Comparison of ENCODE assay signal across 2 cellular contexts in the genomic region with DNA sequence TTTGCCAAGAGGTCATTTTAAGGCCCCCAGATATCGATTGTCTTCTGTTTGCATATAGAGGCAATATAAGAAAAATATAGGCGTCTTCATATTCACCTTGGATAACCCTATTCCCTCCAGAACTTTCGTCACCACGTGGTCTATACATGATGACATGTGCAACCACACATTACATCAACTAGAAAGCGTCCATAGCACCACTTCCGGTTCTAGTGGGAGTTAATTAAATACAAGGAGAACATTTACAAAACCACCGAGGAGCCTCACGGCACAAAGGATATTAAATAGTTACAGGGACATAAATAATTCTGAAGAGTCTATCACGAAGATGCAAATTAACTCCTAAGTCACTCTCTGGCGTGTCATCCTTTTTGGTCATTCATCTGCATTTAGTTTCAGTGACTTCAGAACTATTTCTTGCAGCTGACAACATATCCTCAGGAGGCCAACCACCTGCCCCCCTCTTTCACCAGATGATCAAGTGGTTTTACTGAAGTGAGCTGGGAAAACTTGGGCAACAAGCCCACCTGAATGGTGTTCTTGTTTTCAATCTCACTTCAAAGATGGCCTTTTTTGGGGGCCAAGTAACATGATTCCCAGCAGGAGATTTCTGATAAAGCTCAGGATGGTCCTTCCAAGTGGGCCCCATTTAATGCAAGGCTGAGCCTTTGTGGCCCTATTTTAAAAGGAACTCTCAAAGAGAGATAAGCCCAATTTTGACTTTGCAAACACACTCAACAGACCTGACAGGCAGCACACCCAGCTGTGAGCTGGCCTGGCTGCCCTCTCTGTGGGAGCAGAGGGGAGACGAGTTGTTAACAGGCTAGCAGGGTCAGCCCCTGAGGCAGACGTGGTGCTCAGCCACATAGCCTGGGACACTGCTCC.
A peak's percentile ranks its signal among the peaks of the same experiment; 100 is the strongest.
TF ChIP-seq lines count a peak whose summit lies in the region.

No MANE protein-coding gene starts in this region.

TF ChIP-seq in IMR-90, 13 proteins besides CTCF, POLR2A, EP300 and RAD21:
- no peak for TF ChIP-seq RCOR1 (IDR thresholded peaks at IDR 0.05; ENCODE audit: insufficient replicate concordance, low read length)
- no peak for TF ChIP-seq MAFK (IDR thresholded peaks at IDR 0.05; ENCODE audit: low read depth, low read length)
- TF ChIP-seq MXI1 (IDR thresholded peaks at IDR 0.05; ENCODE audit: borderline replicate concordance, low read depth, low read length) = no peak
- TF ChIP-seq, protein P1, sequence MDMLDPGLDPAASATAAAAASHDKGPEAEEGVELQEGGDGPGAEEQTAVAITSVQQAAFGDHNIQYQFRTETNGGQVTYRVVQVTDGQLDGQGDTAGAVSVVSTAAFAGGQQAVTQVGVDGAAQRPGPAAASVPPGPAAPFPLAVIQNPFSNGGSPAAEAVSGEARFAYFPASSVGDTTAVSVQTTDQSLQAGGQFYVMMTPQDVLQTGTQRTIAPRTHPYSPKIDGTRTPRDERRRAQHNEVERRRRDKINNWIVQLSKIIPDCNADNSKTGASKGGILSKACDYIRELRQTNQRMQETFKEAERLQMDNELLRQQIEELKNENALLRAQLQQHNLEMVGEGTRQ (IDR thresholded peaks at IDR 0.05; ENCODE audit: low read depth, low read length) = no peak
- TF ChIP-seq BHLHE40 (IDR thresholded peaks at IDR 0.05; ENCODE audit: low read depth, low read length) = no peak
- no peak for TF ChIP-seq SMC3 (IDR thresholded peaks at IDR 0.05; ENCODE audit: low read depth, low read length)
- TF ChIP-seq CEBPB (IDR thresholded peaks at IDR 0.05; ENCODE audit: low read depth, low read length) = peak; percentile 53; the same call in 1 of the 2 replicates
- no peak for TF ChIP-seq NFE2L2 (IDR thresholded peaks at IDR 0.05; ENCODE audit: low read depth, low read length)
- no peak for TF ChIP-seq CHD1 (IDR thresholded peaks at IDR 0.05; ENCODE audit: low read depth, low read length)

TF ChIP-seq in GM12878, 131 proteins besides CTCF, POLR2A, EP300 and RAD21:
- TF ChIP-seq IKZF1 (conservative IDR thresholded peaks at IDR 0.05) (0 out of 2 replicates have a peak, but pooled peaks have one; percentile 26), ATF7 (IDR thresholded peaks at IDR 0.05; ENCODE audit: low read depth) (peak; percentile 69), MEF2A (IDR thresholded peaks at IDR 0.05; ENCODE audit: insufficient read depth, low read depth, low read length) (peak; percentile 34; the same call in 1 of the 2 replicates), TCF7 (IDR thresholded peaks at IDR 0.05; ENCODE audit: borderline replicate concordance) (no peak), JUNB (IDR thresholded peaks at IDR 0.05) (0 out of 2 replicates have a peak, but pooled peaks have one; percentile 30), CREB1 (IDR thresholded peaks at IDR 0.05; ENCODE audit: low read depth) (peak; percentile 51; the same call in 1 of the 2 replicates), KLF5 (IDR thresholded peaks at IDR 0.05; ENCODE audit: partially characterized antibody) (no peak)
- TF ChIP-seq, protein P2, sequence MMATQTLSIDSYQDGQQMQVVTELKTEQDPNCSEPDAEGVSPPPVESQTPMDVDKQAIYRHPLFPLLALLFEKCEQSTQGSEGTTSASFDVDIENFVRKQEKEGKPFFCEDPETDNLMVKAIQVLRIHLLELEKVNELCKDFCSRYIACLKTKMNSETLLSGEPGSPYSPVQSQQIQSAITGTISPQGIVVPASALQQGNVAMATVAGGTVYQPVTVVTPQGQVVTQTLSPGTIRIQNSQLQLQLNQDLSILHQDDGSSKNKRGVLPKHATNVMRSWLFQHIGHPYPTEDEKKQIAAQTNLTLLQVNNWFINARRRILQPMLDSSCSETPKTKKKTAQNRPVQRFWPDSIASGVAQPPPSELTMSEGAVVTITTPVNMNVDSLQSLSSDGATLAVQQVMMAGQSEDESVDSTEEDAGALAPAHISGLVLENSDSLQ (IDR thresholded peaks at IDR 0.05) = no peak
TF ChIP-seq in GM12878: peak in this region for 5.
